ENCODE assay signal across 29 cellular contexts in genomic region chr4:169017971-169018370, GRCh38. TPM values are rescaled to one million over a fixed set of nuclear protein-coding genes. Genes with fewer than 3 reads are reported as not detected.
A peak's percentile ranks its signal among the peaks of the same experiment; 100 is the strongest.
DNase-seq lines count a peak whose midpoint lies in the region; ATAC-seq and TF ChIP-seq lines count a peak whose summit lies in the region.
"Had no signal": no experiment of that assay in that cellular context is flagged by ENCODE, and none has a peak within 500 bp of the region (broad histone marks: within the 10 kb centered on the region; RNA-seq: fewer than 3 reads in every experiment).

No MANE protein-coding gene starts in this region.

- ATAC-seq in GM19463 (IDR thresholded peaks at IDR 0.05; ENCODE audit: unreplicated experiment) (no peak), GM21367 (IDR thresholded peaks at IDR 0.05; ENCODE audit: unreplicated experiment) (no peak)
- ATAC-seq in activated naive CD8-positive, alpha-beta T cell treated with anti-CD3 and anti-CD28 coated beads, Interleukin-2, amount 50 U/mL, for 24 hours: no peak
- ATAC-seq: esophagus mucosa; gastrocnemius medialis; left colon; Panc1; pancreas; stimulated activated naive CD8-positive, alpha-beta T cell treated with anti-CD3 and anti-CD28 coated beads, Interleukin-15, Interleukin-2, amounts not matched to agents 100 U/mL and 50 U/mL, for 24 hours had no signal

- H3K36me3 Mint-ChIP-seq in activated naive CD8-positive, alpha-beta T cell treated with anti-CD3 and anti-CD28 coated beads, Interleukin-2, amount 50 U/mL, for 24 hours (ENCODE audit: low read depth): no peaks in the 10 kb centered on the region

- peak overlapping the region; percentile 96 for H2AFZ ChIP-seq in mammary epithelial cell (ENCODE audit: low read depth, low read length)

- 11% methylated on average over 5 of the region's 5 CpGs for WGBS in mammary epithelial cell (ENCODE audit: low coverage, missing lambda C conversion rate)

- CTCF ChIA-PET in mammary epithelial cell (lab: Charles Lee; ENCODE audit: low non-redundant PET): no interaction called here

- H3K27ac ChIP-seq in mammary epithelial cell (ENCODE audit: insufficient read depth, low read depth, low read length) (peak overlapping the region; percentile 12), breast epithelium (peak overlapping the region in 1 of 2 donors; percentile 1), WERI-Rb-1 (peak overlapping the region; percentile 55), iPS-20b (ENCODE audit: low read length) (no peak overlapping the region)
- H3K27ac ChIP-seq: 22Rv1, gastrocnemius medialis, pancreas, right atrium auricular region, tibial artery had no signal

- no TSS peak for BruUV-seq in mammary epithelial cell (replicated peaks; lab: Mats Ljungman, UMichigan)

- peaks cover 26% of the 10 kb centered on the region for H3K4me1 ChIP-seq in mammary epithelial cell (ENCODE audit: insufficient read depth, low read length)
- H3K4me1 ChIP-seq in breast epithelium: no peaks in the 10 kb centered on the region
- peaks cover 15% of the 10 kb centered on the region; the same call in 1 of the 2 replicates for H3K4me1 ChIP-seq in iPS-20b (ENCODE audit: insufficient read depth, low read length)

- H3K27ac Mint-ChIP-seq in activated naive CD8-positive, alpha-beta T cell treated with anti-CD3 and anti-CD28 coated beads, Interleukin-2, amount 50 U/mL, for 24 hours: no peak overlapping the region
- H3K27ac Mint-ChIP-seq: CD4-positive, alpha-beta T cell had no signal

- H3K9me3 ChIP-seq in mammary epithelial cell (replicated peaks; ENCODE audit: insufficient read depth, low read length) (no peaks in the 10 kb centered on the region), breast epithelium (no peaks in the 10 kb centered on the region), WERI-Rb-1 (ENCODE audit: severe bottlenecking) (no peaks in the 10 kb centered on the region), iPS-20b (ENCODE audit: insufficient read depth, low read depth, low read length) (no peaks in the 10 kb centered on the region)
- H3K9me3 ChIP-seq: gastrocnemius medialis, pancreas, right atrium auricular region, tibial artery had no signal

- no peak for DNase-seq in mammary epithelial cell
- DNase-seq in breast epithelium (ENCODE audit: low spot score in 2 of 2): no peak
- peak; percentile 75 for DNase-seq in WERI-Rb-1
- DNase-seq in activated naive CD8-positive, alpha-beta T cell treated with anti-CD3 and anti-CD28 coated beads, Interleukin-2, amount 50 U/mL, for 24 hours: no peak
- DNase-seq in cerebellar nuclear complex (lab: John Stamatoyannopoulos, UW): no peak
- DNase-seq: activated CD4-positive, alpha-beta T cell treated with anti-CD3 and anti-CD28 coated beads for 1 hour; activated effector memory CD4-positive, alpha-beta T cell treated with anti-CD3 and anti-CD28 coated beads, Interleukin-2, amount 50 U/mL, for 16 hours; CD4-positive, alpha-beta T cell; effector CD8-positive, alpha-beta T cell; gastrocnemius medialis; KBM-7; left colon; mesenchymal stem cell; MM.1S; NCI-H1417 treated with DMSO at 0.1 percent for 48 hours; NCI-H2171; NCI-H510A treated with DMSO at 0.1 percent for 48 hours; pancreas; SIG-M5; stimulated activated CD4-positive, alpha-beta T cell treated with anti-CD3 and anti-CD28 coated beads, Interleukin-4, amount 100 ng/mL, for 4 hours; stimulated activated naive CD8-positive, alpha-beta T cell treated with anti-CD3 and anti-CD28 coated beads, Interleukin-15, Interleukin-2, amounts not matched to agents 100 U/mL and 50 U/mL, for 24 hours; tibial artery had no signal

- H3K4me3 Mint-ChIP-seq in activated naive CD8-positive, alpha-beta T cell treated with anti-CD3 and anti-CD28 coated beads, Interleukin-2, amount 50 U/mL, for 24 hours: no peak overlapping the region
- H3K4me3 Mint-ChIP-seq: CD4-positive, alpha-beta T cell had no signal

- H3K9me3 Mint-ChIP-seq in activated naive CD8-positive, alpha-beta T cell treated with anti-CD3 and anti-CD28 coated beads, Interleukin-2, amount 50 U/mL, for 24 hours: no peaks in the 10 kb centered on the region
- H3K9me3 Mint-ChIP-seq: CD4-positive, alpha-beta T cell had no signal

- H3K9ac ChIP-seq in mammary epithelial cell (ENCODE audit: insufficient read depth, low read length) (no peak overlapping the region), iPS-20b (ENCODE audit: low read depth, low read length) (peak overlapping the region; percentile 31; the same call in 1 of the 2 replicates)

- no peaks in the 10 kb centered on the region for H4K20me1 ChIP-seq in mammary epithelial cell (ENCODE audit: insufficient read depth, low read length)

- no peaks in the 10 kb centered on the region for H3K27me3 ChIP-seq in mammary epithelial cell (ENCODE audit: insufficient read depth, low read length)
- H3K27me3 ChIP-seq in breast epithelium: no peaks in the 10 kb centered on the region
- no peaks in the 10 kb centered on the region for H3K27me3 ChIP-seq in WERI-Rb-1 (ENCODE audit: insufficient read depth, low read depth, severe bottlenecking)
- H3K27me3 ChIP-seq in iPS-20b (ENCODE audit: insufficient read depth, low read length): no peaks in the 10 kb centered on the region
- H3K27me3 ChIP-seq: gastrocnemius medialis, pancreas, right atrium auricular region, tibial artery had no signal

- H3K79me2 ChIP-seq in mammary epithelial cell (ENCODE audit: insufficient read depth, low read length): no peaks in the 10 kb centered on the region

- TF ChIP-seq CTCF in mammary epithelial cell (conservative IDR thresholded peaks at IDR 0.05 in 1 of 2, IDR thresholded peaks at IDR 0.05 in 1 of 2; ENCODE audit: extremely low read depth in 1 of 2, insufficient read depth in 1 of 2, low read depth in 1 of 2, low read length in 2 of 2) (no peak), breast epithelium (IDR thresholded peaks at IDR 0.05) (no peak), WERI-Rb-1 (IDR thresholded peaks at IDR 0.05; ENCODE audit: low read depth, low read length) (no peak)

- H3K4me1 Mint-ChIP-seq in activated naive CD8-positive, alpha-beta T cell treated with anti-CD3 and anti-CD28 coated beads, Interleukin-2, amount 50 U/mL, for 24 hours: peaks cover 8% of the 10 kb centered on the region

- peaks cover 3% of the 10 kb centered on the region for H3K27me3 Mint-ChIP-seq in activated naive CD8-positive, alpha-beta T cell treated with anti-CD3 and anti-CD28 coated beads, Interleukin-2, amount 50 U/mL, for 24 hours

- dilution Hi-C loops in mammary epithelial cell (cut with HindIII; ENCODE audit: low sequenced_read_pairs): no loop called here

- in situ Hi-C loops in mammary epithelial cell (cut with MboI; ENCODE audit: low sequenced_read_pairs in 2 of 2): loop anchor here (5.0 to 25.0 kb wide), 2 partner anchors 244 to 469 kb away; partner anchors contain the start of gene SH3RF1 (in 1 of the 2)

- H3K4me3 ChIP-seq in mammary epithelial cell (replicated peaks in 1 of 3; ENCODE audit: insufficient read depth in 1 of 3, low read depth in 2 of 3, low read length in 3 of 3): no peak overlapping the region
- no peak overlapping the region for H3K4me3 ChIP-seq in breast epithelium
- no peak overlapping the region for H3K4me3 ChIP-seq in WERI-Rb-1 (ENCODE audit: low read depth, low read length)
- H3K4me3 ChIP-seq in iPS-20b (ENCODE audit: low read length): no peak overlapping the region
- H3K4me3 ChIP-seq: gastrocnemius medialis, pancreas, right atrium auricular region, tibial artery had no signal

- TF ChIP-seq POLR2A in breast epithelium (IDR thresholded peaks at IDR 0.05): no peak

- H3K36me3 ChIP-seq in mammary epithelial cell (ENCODE audit: insufficient read depth, low read length) (no peaks in the 10 kb centered on the region), breast epithelium (no peaks in the 10 kb centered on the region), WERI-Rb-1 (no peaks in the 10 kb centered on the region), iPS-20b (ENCODE audit: insufficient read depth, low read depth, low read length) (no peaks in the 10 kb centered on the region)
- H3K36me3 ChIP-seq: gastrocnemius medialis, pancreas, right atrium auricular region, tibial artery had no signal

- intact Hi-C loops in mammary epithelial cell (cut with micrococcal nuclease): no loop called here
- intact Hi-C loops in breast epithelium (cut with DNase I; ENCODE audit: low total_unique reads): no loop called here

- H3K4me2 ChIP-seq in mammary epithelial cell (ENCODE audit: insufficient read depth, low read depth, low read length): peak overlapping the region; percentile 52

RNA-seq across cellular contexts. Expression of gene CBR4, which starts 7.9 kb away (rescaled TPM):
- total RNA-seq in mammary epithelial cell (10 to 100 TPM; 19.0 to 24.4 TPM), breast epithelium (10 to 100 TPM; 19.8 to 46.0 (median 31.5) TPM)
- 2.9 TPM for polyA plus RNA-seq in mammary epithelial cell
- 5.1 TPM for polyA minus RNA-seq in mammary epithelial cell
